In genomic region chr20:59813126-59813947, GRCh38 we compare ENCODE assay signal across 1 cellular context.
TF ChIP-seq lines count a peak whose summit lies in the region.

No MANE protein-coding gene starts in this region.

TF ChIP-seq in HepG2, 621 proteins besides CTCF, POLR2A, EP300 and RAD21:
- TF ChIP-seq, protein P1, sequence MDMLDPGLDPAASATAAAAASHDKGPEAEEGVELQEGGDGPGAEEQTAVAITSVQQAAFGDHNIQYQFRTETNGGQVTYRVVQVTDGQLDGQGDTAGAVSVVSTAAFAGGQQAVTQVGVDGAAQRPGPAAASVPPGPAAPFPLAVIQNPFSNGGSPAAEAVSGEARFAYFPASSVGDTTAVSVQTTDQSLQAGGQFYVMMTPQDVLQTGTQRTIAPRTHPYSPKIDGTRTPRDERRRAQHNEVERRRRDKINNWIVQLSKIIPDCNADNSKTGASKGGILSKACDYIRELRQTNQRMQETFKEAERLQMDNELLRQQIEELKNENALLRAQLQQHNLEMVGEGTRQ (IDR thresholded peaks at IDR 0.05; ENCODE audit: low read depth, low read length), result no peak
- TF ChIP-seq, protein P1 (CRISPR knock-in tag; IDR thresholded peaks at IDR 0.05; ENCODE audit: borderline replicate concordance), result no peak
- no peak for TF ChIP-seq AGO1 (IDR thresholded peaks at IDR 0.05; ENCODE audit: low read depth, low read length, poor library complexity, severe bottlenecking)
